1 cellular context compared by ENCODE assay signal in the genomic region with DNA sequence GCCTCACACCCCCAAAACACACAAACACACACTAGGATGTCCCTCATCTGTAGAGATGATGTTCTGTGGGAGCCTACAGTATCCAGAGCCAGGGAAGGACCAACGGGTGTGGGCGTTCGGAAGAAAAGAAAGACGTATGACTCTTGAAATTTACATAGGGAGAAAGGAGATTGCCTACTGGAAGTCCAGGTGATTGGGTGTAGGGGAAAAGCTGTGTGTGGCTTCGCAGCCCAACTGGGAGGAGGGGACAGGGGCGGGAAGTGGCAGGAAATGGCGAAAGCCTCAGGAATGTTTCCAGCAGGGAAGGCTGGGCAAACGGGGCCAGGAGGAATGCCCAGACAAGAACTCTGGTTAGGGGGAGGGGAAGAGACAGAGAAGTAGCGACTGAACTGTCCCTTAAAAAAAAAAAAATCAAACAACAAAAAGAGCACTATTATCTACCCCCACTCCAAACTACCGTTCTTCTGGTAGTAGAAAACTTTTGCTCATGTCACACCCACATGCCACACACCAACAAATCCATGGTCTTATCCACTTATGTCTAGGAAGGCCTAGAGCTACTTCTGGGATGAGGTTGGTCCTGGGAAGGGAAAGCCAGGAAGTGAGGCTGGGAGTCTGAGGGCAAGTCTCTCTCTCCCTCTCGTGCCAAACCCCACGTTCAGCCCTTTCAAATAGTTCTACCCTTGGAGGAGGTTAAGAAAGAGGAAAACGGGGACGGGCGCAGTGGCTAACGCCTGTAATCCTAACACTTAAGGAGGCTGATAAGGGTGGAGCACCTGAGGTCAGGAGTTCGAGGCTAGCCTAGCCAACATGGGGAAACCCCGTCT.
TF ChIP-seq lines count a peak whose summit lies in the region.

No MANE protein-coding gene starts in this region.

TF ChIP-seq in liver, 16 proteins besides CTCF, POLR2A, EP300 and RAD21 (continued from another document):
- TF ChIP-seq HNF4G (IDR thresholded peaks at IDR 0.05) (no peak), FOXA2 (IDR thresholded peaks at IDR 0.05) (no peak), RXRA (IDR thresholded peaks at IDR 0.05) (peak; percentile 78 to 82), JUND (IDR thresholded peaks at IDR 0.05) (peak in 1 of 2 donors; percentile 66)
